In the genomic region with DNA sequence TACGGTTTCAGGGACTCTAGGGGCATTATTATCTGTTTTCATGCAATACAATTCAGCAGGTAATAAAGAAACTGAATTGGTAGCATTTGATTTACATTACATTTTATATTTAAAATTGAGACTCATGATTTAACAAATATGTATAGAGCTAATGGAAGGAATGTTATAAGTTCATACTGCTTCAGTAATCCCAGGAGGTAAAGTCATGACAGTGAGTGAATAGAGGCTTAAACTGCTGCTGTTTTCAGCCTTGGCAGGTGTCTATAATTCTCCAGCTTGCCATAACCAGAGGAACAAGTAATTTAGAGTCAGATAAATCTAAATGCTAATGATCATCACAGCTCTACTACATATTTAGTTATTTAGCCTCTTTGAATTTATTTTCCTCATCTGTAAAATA, we compare ENCODE assay signal across 34 cellular contexts.
"Had no signal": no experiment of that assay in that cellular context is flagged by ENCODE, and none has a peak within 500 bp of the region (broad histone marks: within the 10 kb centered on the region; RNA-seq: fewer than 3 reads in every experiment).

No MANE protein-coding gene starts in this region.

- H3K4me1 ChIP-seq: ascending aorta had no signal

- H3K27me3 ChIP-seq: ascending aorta, cardiac muscle cell had no signal

- H3K4me3 ChIP-seq: ascending aorta, cardiac muscle cell had no signal

- H3K4me3 Mint-ChIP-seq: activated B cell treated with CpG ODN at 0.5 μM for 24 hours; activated CD4-positive, alpha-beta memory T cell treated with anti-CD3 and anti-CD28 coated beads, Interleukin-2, amount 10 ng/mL, durations not matched to agents 7 days and 5 days; activated CD4-positive, alpha-beta T cell treated with anti-CD3 and anti-CD28 coated beads, Interleukin-2, amount 10 ng/mL, durations not matched to agents 7 days and 5 days; activated CD8-positive, alpha-beta memory T cell treated with anti-CD3 and anti-CD28 coated beads, Interleukin-2, amount 10 ng/mL, durations not matched to agents 7 days and 5 days; activated CD8-positive, alpha-beta T cell treated with anti-CD3 and anti-CD28 coated beads, Interleukin-2, amount 10 ng/mL, durations not matched to agents 7 days and 5 days; activated naive CD4-positive, alpha-beta T cell treated with anti-CD3 and anti-CD28 coated beads, Interleukin-2, amount 10 ng/mL, durations not matched to agents 7 days and 5 days; activated naive CD4-positive, alpha-beta T cell treated with anti-CD3 and anti-CD28 coated beads, Interleukin-2, amount 50 U/mL, for 24 hours; activated naive CD8-positive, alpha-beta T cell; activated naive CD8-positive, alpha-beta T cell treated with anti-CD3 and anti-CD28 coated beads, Interleukin-2, amount 10 ng/mL, durations not matched to agents 7 days and 5 days; activated naive CD8-positive, alpha-beta T cell treated with anti-CD3 and anti-CD28 coated beads, Interleukin-2, amount 50 U/mL, for 24 hours; activated T-cell treated with anti-CD3 and anti-CD28 coated beads, Interleukin-2, amount 50 U/mL, for 24 hours; brain; central memory CD8-positive, alpha-beta T cell; T-helper 1 cell treated with Interleukin-12 subunit alpha and Interleukin-12 subunit beta and Interleukin-4 antibody, amounts not matched to agents 30 μg/mL and 1 μg/mL, for 36 hours; T-helper 2 cell treated with Interferon-gamma antibody and Interleukin-4, amounts not matched to agents 5 μg/mL and 100 μg/mL, for 36 hours had no signal

- H3K9me3 Mint-ChIP-seq: activated B cell treated with CpG ODN at 0.5 μM for 24 hours; activated CD4-positive, alpha-beta memory T cell treated with anti-CD3 and anti-CD28 coated beads, Interleukin-2, amount 10 ng/mL, durations not matched to agents 7 days and 5 days; activated CD4-positive, alpha-beta T cell treated with anti-CD3 and anti-CD28 coated beads, Interleukin-2, amount 10 ng/mL, durations not matched to agents 7 days and 5 days; activated naive CD4-positive, alpha-beta T cell treated with anti-CD3 and anti-CD28 coated beads, Interleukin-2, amount 10 ng/mL, durations not matched to agents 7 days and 5 days; activated naive CD4-positive, alpha-beta T cell treated with anti-CD3 and anti-CD28 coated beads, Interleukin-2, amount 50 U/mL, for 24 hours; activated naive CD8-positive, alpha-beta T cell treated with anti-CD3 and anti-CD28 coated beads, Interleukin-2, amount 10 ng/mL, durations not matched to agents 7 days and 5 days; activated naive CD8-positive, alpha-beta T cell treated with anti-CD3 and anti-CD28 coated beads, Interleukin-2, amount 50 U/mL, for 24 hours; activated T-cell treated with anti-CD3 and anti-CD28 coated beads, Interleukin-2, amount 50 U/mL, for 24 hours; activated T-helper 2 cell treated with anti-CD3 and anti-CD28 coated beads, Interferon-gamma antibody, Interleukin-2, Interleukin-4, amounts not matched to agents 10 μg/mL and 5 μg/mL and 100 μg/mL, durations not matched to agents 14 hours and 24 hours and 36 hours; brain; T-helper 1 cell treated with Interleukin-12 subunit alpha and Interleukin-12 subunit beta and Interleukin-4 antibody, amounts not matched to agents 30 μg/mL and 1 μg/mL, for 36 hours; T-helper 2 cell treated with Interferon-gamma antibody and Interleukin-4, amounts not matched to agents 5 μg/mL and 100 μg/mL, for 36 hours had no signal

- H3K27ac ChIP-seq: ascending aorta, cardiac muscle cell, VCaP had no signal

- H3K36me3 ChIP-seq: ascending aorta, cardiac muscle cell had no signal

- H3K27me3 Mint-ChIP-seq: activated B cell treated with CpG ODN at 0.5 μM for 24 hours; activated CD4-positive, alpha-beta memory T cell treated with anti-CD3 and anti-CD28 coated beads, Interleukin-2, amount 10 ng/mL, durations not matched to agents 7 days and 5 days; activated CD4-positive, alpha-beta T cell treated with anti-CD3 and anti-CD28 coated beads, Interleukin-2, amount 10 ng/mL, durations not matched to agents 7 days and 5 days; activated CD8-positive, alpha-beta memory T cell treated with anti-CD3 and anti-CD28 coated beads, Interleukin-2, amount 10 ng/mL, durations not matched to agents 7 days and 5 days; activated naive CD4-positive, alpha-beta T cell treated with anti-CD3 and anti-CD28 coated beads, Interleukin-2, amount 10 ng/mL, durations not matched to agents 7 days and 5 days; activated naive CD4-positive, alpha-beta T cell treated with anti-CD3 and anti-CD28 coated beads, Interleukin-2, amount 50 U/mL, for 24 hours; activated naive CD8-positive, alpha-beta T cell; activated naive CD8-positive, alpha-beta T cell treated with anti-CD3 and anti-CD28 coated beads, Interleukin-2, amount 50 U/mL, for 24 hours; activated T-cell treated with anti-CD3 and anti-CD28 coated beads, Interleukin-2, amount 50 U/mL, for 24 hours; central memory CD8-positive, alpha-beta T cell had no signal

- H3K27ac Mint-ChIP-seq: activated B cell treated with CpG ODN at 0.5 μM for 24 hours; activated CD4-positive, alpha-beta memory T cell treated with anti-CD3 and anti-CD28 coated beads, Interleukin-2, amount 10 ng/mL, durations not matched to agents 7 days and 5 days; activated CD4-positive, alpha-beta T cell treated with anti-CD3 and anti-CD28 coated beads, Interleukin-2, amount 10 ng/mL, durations not matched to agents 7 days and 5 days; activated CD8-positive, alpha-beta memory T cell treated with anti-CD3 and anti-CD28 coated beads, Interleukin-2, amount 10 ng/mL, durations not matched to agents 7 days and 5 days; activated CD8-positive, alpha-beta T cell treated with anti-CD3 and anti-CD28 coated beads, Interleukin-2, amount 10 ng/mL, durations not matched to agents 7 days and 5 days; activated naive CD4-positive, alpha-beta T cell treated with anti-CD3 and anti-CD28 coated beads, Interleukin-2, amount 10 ng/mL, durations not matched to agents 7 days and 5 days; activated naive CD4-positive, alpha-beta T cell treated with anti-CD3 and anti-CD28 coated beads, Interleukin-2, amount 50 U/mL, for 24 hours; activated naive CD8-positive, alpha-beta T cell; activated naive CD8-positive, alpha-beta T cell treated with anti-CD3 and anti-CD28 coated beads, Interleukin-2, amount 10 ng/mL, durations not matched to agents 7 days and 5 days; activated naive CD8-positive, alpha-beta T cell treated with anti-CD3 and anti-CD28 coated beads, Interleukin-2, amount 50 U/mL, for 24 hours; activated T-cell treated with anti-CD3 and anti-CD28 coated beads, Interleukin-2, amount 50 U/mL, for 24 hours; activated T-helper 2 cell treated with anti-CD3 and anti-CD28 coated beads, Interferon-gamma antibody, Interleukin-2, Interleukin-4, amounts not matched to agents 10 μg/mL and 5 μg/mL and 100 μg/mL, durations not matched to agents 14 hours and 24 hours and 36 hours; brain; T-helper 1 cell treated with Interleukin-12 subunit alpha and Interleukin-12 subunit beta and Interleukin-4 antibody, amounts not matched to agents 30 μg/mL and 1 μg/mL, for 36 hours; T-helper 2 cell treated with Interferon-gamma antibody and Interleukin-4, amounts not matched to agents 5 μg/mL and 100 μg/mL, for 36 hours had no signal

- DNase-seq: activated B cell treated with CpG ODN at 0.5 μM for 24 hours; activated CD4-positive, alpha-beta memory T cell treated with anti-CD3 and anti-CD28 coated beads, Interleukin-2, amount 10 ng/mL, durations not matched to agents 7 days and 5 days; activated CD4-positive, alpha-beta T cell treated with anti-CD3 and anti-CD28 coated beads for 4 hours; activated CD4-positive, alpha-beta T cell treated with anti-CD3 and anti-CD28 coated beads, Interleukin-2, amount 10 ng/mL, durations not matched to agents 7 days and 5 days; activated CD4-positive, alpha-beta T cell treated with anti-CD3 and anti-CD28 coated beads, Interleukin-2, amount 50 U/mL, for 48 hours; activated CD4-positive, CD25-positive, alpha-beta regulatory T cell treated with anti-CD3 and anti-CD28 coated beads, Interleukin-2, amount 50 U/mL, for 72 hours; activated CD8-positive, alpha-beta memory T cell treated with anti-CD3 and anti-CD28 coated beads for 24 hours; activated CD8-positive, alpha-beta memory T cell treated with anti-CD3 and anti-CD28 coated beads, Interleukin-2, amount 10 ng/mL, durations not matched to agents 7 days and 5 days; activated CD8-positive, alpha-beta memory T cell treated with anti-CD3 and anti-CD28 coated beads, Interleukin-2, amount 50 U/mL, for 48 hours; activated CD8-positive, alpha-beta T cell treated with anti-CD3 and anti-CD28 coated beads, Interleukin-2, amount 10 ng/mL, durations not matched to agents 7 days and 5 days; activated effector memory CD4-positive, alpha-beta T cell treated with Interleukin-2 at 50 U/mL for 16 hours; activated gamma-delta T cell; activated naive CD4-positive, alpha-beta T cell treated with anti-CD3 and anti-CD28 coated beads, Interleukin-2, amount 10 ng/mL, durations not matched to agents 7 days and 5 days; activated naive CD4-positive, alpha-beta T cell treated with Interleukin-2 at 50 U/mL for 16 hours; activated naive CD8-positive, alpha-beta T cell treated with anti-CD3 and anti-CD28 coated beads, Interleukin-2, amount 10 ng/mL, durations not matched to agents 7 days and 5 days; activated naive CD8-positive, alpha-beta T cell treated with anti-CD3 and anti-CD28 coated beads, Interleukin-2, amount 50 U/mL, for 24 hours; activated T-cell treated with anti-CD3 and anti-CD28 coated beads, Interleukin-2, amount 50 U/mL, for 24 hours; activated T-cell treated with anti-CD3 and anti-CD28 coated beads, Interleukin-2, amount 50 U/mL, for 48 hours; amygdala; anterior cingulate cortex; caudate nucleus; cerebellar nuclear complex; T-helper 2 cell; T-helper 9 cell had no signal

- H3K36me3 Mint-ChIP-seq: activated CD8-positive, alpha-beta memory T cell treated with anti-CD3 and anti-CD28 coated beads, Interleukin-2, amount 10 ng/mL, durations not matched to agents 7 days and 5 days; activated naive CD4-positive, alpha-beta T cell treated with anti-CD3 and anti-CD28 coated beads, Interleukin-2, amount 10 ng/mL, durations not matched to agents 7 days and 5 days; activated naive CD4-positive, alpha-beta T cell treated with anti-CD3 and anti-CD28 coated beads, Interleukin-2, amount 50 U/mL, for 24 hours; activated naive CD8-positive, alpha-beta T cell; activated naive CD8-positive, alpha-beta T cell treated with anti-CD3 and anti-CD28 coated beads, Interleukin-2, amount 10 ng/mL, durations not matched to agents 7 days and 5 days; brain had no signal

- H3K9me3 ChIP-seq: ascending aorta had no signal

- H3K4me1 Mint-ChIP-seq: activated B cell treated with CpG ODN at 0.5 μM for 24 hours; activated CD4-positive, alpha-beta memory T cell treated with anti-CD3 and anti-CD28 coated beads, Interleukin-2, amount 10 ng/mL, durations not matched to agents 7 days and 5 days; activated CD4-positive, alpha-beta T cell treated with anti-CD3 and anti-CD28 coated beads, Interleukin-2, amount 10 ng/mL, durations not matched to agents 7 days and 5 days; activated CD8-positive, alpha-beta memory T cell treated with anti-CD3 and anti-CD28 coated beads, Interleukin-2, amount 10 ng/mL, durations not matched to agents 7 days and 5 days; activated naive CD4-positive, alpha-beta T cell treated with anti-CD3 and anti-CD28 coated beads, Interleukin-2, amount 10 ng/mL, durations not matched to agents 7 days and 5 days; activated naive CD4-positive, alpha-beta T cell treated with anti-CD3 and anti-CD28 coated beads, Interleukin-2, amount 50 U/mL, for 24 hours; activated naive CD8-positive, alpha-beta T cell treated with anti-CD3 and anti-CD28 coated beads, Interleukin-2, amount 10 ng/mL, durations not matched to agents 7 days and 5 days; activated naive CD8-positive, alpha-beta T cell treated with anti-CD3 and anti-CD28 coated beads, Interleukin-2, amount 50 U/mL, for 24 hours; brain; central memory CD8-positive, alpha-beta T cell had no signal
